Comparison of ENCODE assay signal across 24 cellular contexts in genomic region chr5:179151521-179152118, GRCh38.
"Had no signal": no experiment of that assay in that cellular context is flagged by ENCODE, and none has a peak within 500 bp of the region (broad histone marks: within the 10 kb centered on the region; RNA-seq: fewer than 3 reads in every experiment).

No MANE protein-coding gene starts in this region.

- H3K4me1 ChIP-seq: colonic mucosa, esophagus squamous epithelium, neural progenitor cell had no signal

- H3K36me3 Mint-ChIP-seq: activated naive CD8-positive, alpha-beta T cell; memory B cell; naive thymus-derived CD4-positive, alpha-beta T cell had no signal

- H3K27me3 Mint-ChIP-seq: activated naive CD8-positive, alpha-beta T cell; activated T-cell treated with anti-CD3 and anti-CD28 coated beads, Interleukin-2, amount 50 U/mL, for 24 hours; memory B cell; naive thymus-derived CD4-positive, alpha-beta T cell had no signal

- H3K4me1 Mint-ChIP-seq: memory B cell, neural progenitor cell had no signal

- DNase-seq: activated CD4-positive, alpha-beta T cell treated with anti-CD3 and anti-CD28 coated beads for 48 hours; activated CD4-positive, alpha-beta T cell treated with anti-CD3 and anti-CD28 coated beads, Interleukin-2, amount 50 U/mL, for 48 hours; activated CD8-positive, alpha-beta memory T cell treated with anti-CD3 and anti-CD28 coated beads, Interleukin-2, amount 50 U/mL, for 48 hours; activated T-cell treated with anti-CD3 and anti-CD28 coated beads, Interleukin-2, amount 50 U/mL, for 24 hours; anterior cingulate cortex; colonic mucosa; effector CD8-positive, alpha-beta T cell; esophagus squamous epithelium; midbrain; naive thymus-derived CD4-positive, alpha-beta T cell; stimulated activated naive CD4-positive, alpha-beta T cell; SW 1271; T-helper 9 cell; WERI-Rb-1 had no signal

- H3K9me3 Mint-ChIP-seq: activated T-cell treated with anti-CD3 and anti-CD28 coated beads, Interleukin-2, amount 50 U/mL, for 24 hours; memory B cell had no signal

- H3K4me3 Mint-ChIP-seq: activated naive CD8-positive, alpha-beta T cell; activated T-cell treated with anti-CD3 and anti-CD28 coated beads, Interleukin-2, amount 50 U/mL, for 24 hours; memory B cell; naive thymus-derived CD4-positive, alpha-beta T cell; neural progenitor cell; T-helper 1 cell treated with Interleukin-12 subunit alpha and Interleukin-12 subunit beta and Interleukin-4 antibody, amounts not matched to agents 30 μg/mL and 1 μg/mL, for 36 hours had no signal

- H3K27ac ChIP-seq: colonic mucosa, epithelial cell of prostate, esophagus squamous epithelium, neural progenitor cell, SK-N-MC, spleen, tibial nerve, WERI-Rb-1 had no signal

- H3K27me3 ChIP-seq: colonic mucosa, esophagus squamous epithelium, neural progenitor cell, spleen, tibial nerve had no signal

- H3K27ac Mint-ChIP-seq: activated naive CD8-positive, alpha-beta T cell; activated T-cell treated with anti-CD3 and anti-CD28 coated beads, Interleukin-2, amount 50 U/mL, for 24 hours; memory B cell; naive thymus-derived CD4-positive, alpha-beta T cell; neural progenitor cell; progenitor cell of endocrine pancreas; T-helper 1 cell treated with Interleukin-12 subunit alpha and Interleukin-12 subunit beta and Interleukin-4 antibody, amounts not matched to agents 30 μg/mL and 1 μg/mL, for 36 hours had no signal

- ATAC-seq: activated CD4-positive, CD25-positive, alpha-beta regulatory T cell treated with anti-CD3 and anti-CD28 coated beads, Interleukin-2, amount 50 U/mL, for 24 hours; naive thymus-derived CD4-positive, alpha-beta T cell had no signal

- H3K9me3 ChIP-seq: colonic mucosa, esophagus squamous epithelium, spleen, tibial nerve had no signal

- H3K4me3 ChIP-seq: colonic mucosa, esophagus squamous epithelium, neural progenitor cell, SK-N-MC, spleen, tibial nerve had no signal
